Comparison of ENCODE assay signal across 10 cellular contexts in genomic region chr1:67945733-67946374, GRCh38.
DNase-seq lines count a peak whose midpoint lies in the region; ATAC-seq, FAIRE-seq and TF ChIP-seq lines count a peak whose summit lies in the region.
"Had no signal": no experiment of that assay in that cellular context is flagged by ENCODE, and none has a peak within 500 bp of the region (broad histone marks: within the 10 kb centered on the region; RNA-seq: fewer than 3 reads in every experiment).

No MANE protein-coding gene starts in this region.

- TF ChIP-seq RAD21 in SK-N-SH (IDR thresholded peaks at IDR 0.05; ENCODE audit: low read length) = peak; percentile 27; the same call in 1 of the 2 replicates

- H3K4me1 ChIP-seq in BLaER1 = peaks cover 62% of the 10 kb centered on the region
- peaks cover 14 to 27% of the 10 kb centered on the region in 2 experiments for H3K4me1 ChIP-seq in SK-N-SH (ENCODE audit: control insufficient read depth in 1 of 2, insufficient read depth in 2 of 2, low read depth in 1 of 2, low read length in 1 of 2)

- no peak for TF ChIP-seq EP300 in SK-N-SH (IDR thresholded peaks at IDR 0.05; ENCODE audit: borderline replicate concordance in 1 of 2, low read depth in 1 of 2, low read length in 1 of 2)

- TF ChIP-seq CTCF in SK-N-SH (IDR thresholded peaks at IDR 0.05) = no peak

- no peaks in the 10 kb centered on the region; the same call in 1 of the 2 replicates for H3K79me2 ChIP-seq in SK-N-SH (ENCODE audit: insufficient read depth)

- H3K9me2 ChIP-seq in SK-N-SH = no peaks in the 10 kb centered on the region

- H4K20me1 ChIP-seq in BLaER1 (no peaks in the 10 kb centered on the region), SK-N-SH (ENCODE audit: insufficient read depth) (no peaks in the 10 kb centered on the region)

- H3K36me3 ChIP-seq in BLaER1 (no peaks in the 10 kb centered on the region), SK-N-SH (replicated peaks in 1 of 2; ENCODE audit: control insufficient read depth in 1 of 2, insufficient read depth in 2 of 2, low read length in 1 of 2) (no peaks in the 10 kb centered on the region)

- CTCF ChIA-PET in SK-N-SH (lab: Yijun Ruan, JAX) = no interaction called here

- H3K4me2 ChIP-seq in BLaER1 (peak overlapping the region; percentile 62), SK-N-SH (peak overlapping the region; percentile 44; the same call in 1 of the 2 replicates)

- H3K9me3 ChIP-seq in BLaER1 (no peaks in the 10 kb centered on the region), SK-N-SH (no peaks in the 10 kb centered on the region)

- H2AFZ ChIP-seq in SK-N-SH (ENCODE audit: low read depth) = peak overlapping the region; percentile 9; the same call in 1 of the 2 replicates

- POLR2A ChIA-PET in SK-N-SH (lab: Yijun Ruan, JAX) = no interaction called here

- ATAC-seq in left lobe of liver (peak; percentile 50), HG03139 (IDR thresholded peaks at IDR 0.05; ENCODE audit: unreplicated experiment) (no peak)

- H3K27ac ChIP-seq in BLaER1 (peak overlapping the region; percentile 66), SK-N-SH (ENCODE audit: low read depth in 2 of 2, low read length in 1 of 2) (peak overlapping the region; percentile 14 to 93; a peak in 3 of 4 replicates)

- DNase-seq in NCI-H1694 treated with DMSO at 0.1 percent for 48 hours (lab: John Stamatoyannopoulos, UW) (peak; percentile 94), SK-N-SH (peak; percentile 77), left lobe of liver (ENCODE audit: low spot score) (no peak), GM19239 (ENCODE audit: insufficient read length, low spot score) (no peak), epidermal melanocyte (ENCODE audit: insufficient read length, low spot score) (no peak), iPS-NIHi11 (ENCODE audit: low spot score) (no peak)
- DNase-seq: GOT3 had no signal

- FAIRE-seq in GM19239 (lab: Jason Lieb, UNC) = no peak
- FAIRE-seq: endometrium had no signal

- H3K27me3 ChIP-seq in BLaER1 = no peaks in the 10 kb centered on the region
- H3K27me3 ChIP-seq in SK-N-SH (ENCODE audit: insufficient read depth) = no peaks in the 10 kb centered on the region

- no peak overlapping the region for H3K4me3 ChIP-seq in BLaER1
- H3K4me3 ChIP-seq in SK-N-SH (ENCODE audit: low read depth in 2 of 2, low read length in 1 of 2) = no peak overlapping the region

- peaks cover 11% of the 10 kb centered on the region for H3F3A ChIP-seq in SK-N-SH (replicated peaks; ENCODE audit: insufficient read depth)

- H3K9ac ChIP-seq in BLaER1 (no peak overlapping the region), SK-N-SH (no peak overlapping the region)

- WGBS in SK-N-SH (ENCODE audit: low lambda C conversion rate) = 30% methylated on average over 7 of the region's 7 CpGs

TF ChIP-seq in SK-N-SH, 30 proteins besides CTCF, POLR2A, EP300 and RAD21:
- TF ChIP-seq PBX3 (IDR thresholded peaks at IDR 0.05) = peak; percentile 42
- no peak for TF ChIP-seq FOSL2 (IDR thresholded peaks at IDR 0.05; ENCODE audit: borderline replicate concordance, low read depth)
- TF ChIP-seq TCF12 (IDR thresholded peaks at IDR 0.05) = peak; percentile 67
- no peak for TF ChIP-seq SIN3A (IDR thresholded peaks at IDR 0.05; ENCODE audit: borderline replicate concordance, low read depth, low read length)
- 0 out of 2 replicates have a peak, but pooled peaks have one; percentile 15 for TF ChIP-seq RCOR1 (IDR thresholded peaks at IDR 0.05; ENCODE audit: low read length)
TF ChIP-seq in SK-N-SH: peak in this region for 3.

Comparison
In these comparisons a context has a peak if more than half of its experiments do, and no peak if none do; other contexts are left out.
1. DNase-seq: peak in NCI-H1694 treated with DMSO at 0.1 percent for 48 hours (single experiment) and SK-N-SH (single experiment); none in left lobe of liver (single experiment), GM19239 (single experiment), epidermal melanocyte (single experiment) and iPS-NIHi11 (single experiment).